Comparison of ENCODE assay signal across 8 cellular contexts in genomic region chr4:6327220-6327917, GRCh38. TPM values are rescaled to one million over a fixed set of nuclear protein-coding genes. Genes with fewer than 3 reads are reported as not detected.
DNase-seq lines count a peak whose midpoint lies in the region; ATAC-seq, FAIRE-seq and TF ChIP-seq lines count a peak whose summit lies in the region.

No MANE protein-coding gene starts in this region.

- peak; percentile 94 for FAIRE-seq in GM12892 (lab: Jason Lieb, UNC)

- 13 to 22% methylated on average over 7 to 9 of the region's 21 CpGs for WGBS in esophagus squamous epithelium, 2 donors

- no peaks in the 10 kb centered on the region for H3K27me3 ChIP-seq in OCI-LY1 (ENCODE audit: insufficient read depth, low read length)
- peaks cover 0 to 20% (median 0%) of the 10 kb centered on the region in 4 donors for H3K27me3 ChIP-seq in esophagus squamous epithelium

- H3K4me1 ChIP-seq in OCI-LY1 (ENCODE audit: insufficient read depth, low read length, severe bottlenecking) (no peaks in the 10 kb centered on the region), esophagus squamous epithelium (peaks cover 0 to 28% (median 3%) of the 10 kb centered on the region in 3 donors)

- no peaks in the 10 kb centered on the region for H4K20me1 ChIP-seq in OCI-LY1 (ENCODE audit: insufficient read depth, low read length)

- no peak overlapping the region for H2AFZ ChIP-seq in OCI-LY1 (ENCODE audit: low read length)

- DNase-seq in GM12892 (ENCODE audit: insufficient read length) (peak; percentile 91), esophagus squamous epithelium (lab: John Stamatoyannopoulos, UW) (no peak)
- DNase-seq in activated T-cell treated with anti-CD3 and anti-CD28 coated beads, Interleukin-2, amount 50 U/mL, for 24 hours = peak; percentile 87
- DNase-seq in natural killer cell treated with Interleukin-12 subunit alpha and Interleukin-12 subunit beta and Interleukin-15 and Interleukin-18, amount 100 ng/mL, for 72 hours (ENCODE audit: low spot score) = peak; percentile 84
- DNase-seq in stimulated activated naive CD4-positive, alpha-beta T cell treated with Interleukin-2 at 50 U/mL for 16 hours (lab: John Stamatoyannopoulos, UW) = peak; percentile 69

- no peak overlapping the region for H3K9ac ChIP-seq in OCI-LY1 (ENCODE audit: low read length)

- no peak overlapping the region for H3K27ac ChIP-seq in 22Rv1
- H3K27ac ChIP-seq in OCI-LY1 (ENCODE audit: low read depth, low read length, poor library complexity, severe bottlenecking) = no peak overlapping the region
- H3K27ac ChIP-seq in esophagus squamous epithelium = no peak overlapping the region

- TF ChIP-seq POLR2A in GM12892 (IDR thresholded peaks at IDR 0.05; ENCODE audit: low read depth, low read length) (no peak), esophagus squamous epithelium (IDR thresholded peaks at IDR 0.05) (no peak)

- TF ChIP-seq CTCF in 22Rv1 (IDR thresholded peaks at IDR 0.05) (peak; percentile 89), OCI-LY1 (IDR thresholded peaks at IDR 0.05; ENCODE audit: low read length) (peak; percentile 55), esophagus squamous epithelium (IDR thresholded peaks at IDR 0.05) (peak; percentile 93 to 98 (median 96))

- no peaks in the 10 kb centered on the region for H3K9me3 ChIP-seq in OCI-LY1 (ENCODE audit: low read length)
- no peaks in the 10 kb centered on the region for H3K9me3 ChIP-seq in esophagus squamous epithelium

- H3K9me2 ChIP-seq in OCI-LY1 (ENCODE audit: low read depth, low read length) = no peaks in the 10 kb centered on the region

- H3K36me3 ChIP-seq in OCI-LY1 (ENCODE audit: insufficient read depth, low read length) (no peaks in the 10 kb centered on the region), esophagus squamous epithelium (peaks cover 0 to 62% (median 9%) of the 10 kb centered on the region in 3 donors)

- H3F3A ChIP-seq in OCI-LY1 (ENCODE audit: insufficient read depth, low read length) = no peaks in the 10 kb centered on the region

- H3K4me3 ChIP-seq in OCI-LY1 (ENCODE audit: low read depth, low read length, poor library complexity, severe bottlenecking) = no peak overlapping the region
- H3K4me3 ChIP-seq in esophagus squamous epithelium = no peak overlapping the region

- no peak overlapping the region for H3K4me2 ChIP-seq in OCI-LY1 (ENCODE audit: low read length)

- intact Hi-C loops in esophagus squamous epithelium (cut with DNase I) = loop anchor here (2.0 to 10.0 kb wide), 2 partner anchors 77 to 333 kb away; no protein-coding TSS in a partner anchor

- no peak overlapping the region for H3K4me3 Mint-ChIP-seq in activated T-cell treated with anti-CD3 and anti-CD28 coated beads, Interleukin-2, amount 50 U/mL, for 24 hours
- H3K4me3 Mint-ChIP-seq in natural killer cell treated with Interleukin-12 subunit alpha and Interleukin-12 subunit beta and Interleukin-15 and Interleukin-18, amount 100 ng/mL, for 72 hours = no peak overlapping the region

- H3K79me2 ChIP-seq in OCI-LY1 (ENCODE audit: insufficient read depth, low read length) = no peaks in the 10 kb centered on the region

- no peaks in the 10 kb centered on the region for H3K4me1 Mint-ChIP-seq in activated T-cell treated with anti-CD3 and anti-CD28 coated beads, Interleukin-2, amount 50 U/mL, for 24 hours (ENCODE audit: low read depth)
- peaks cover 5 to 7% of the 10 kb centered on the region in 2 donors for H3K4me1 Mint-ChIP-seq in natural killer cell treated with Interleukin-12 subunit alpha and Interleukin-12 subunit beta and Interleukin-15 and Interleukin-18, amount 100 ng/mL, for 72 hours (ENCODE audit: low read depth in 2 of 2)

- no peak overlapping the region for H3K27ac Mint-ChIP-seq in activated T-cell treated with anti-CD3 and anti-CD28 coated beads, Interleukin-2, amount 50 U/mL, for 24 hours
- H3K27ac Mint-ChIP-seq in natural killer cell treated with Interleukin-12 subunit alpha and Interleukin-12 subunit beta and Interleukin-15 and Interleukin-18, amount 100 ng/mL, for 72 hours = no peak overlapping the region

- ATAC-seq in HG03439 (IDR thresholded peaks at IDR 0.05; ENCODE audit: unreplicated experiment) = peak; percentile 57
- peak; percentile 77 to 83 for ATAC-seq in natural killer cell treated with Interleukin-12 subunit alpha and Interleukin-12 subunit beta and Interleukin-15 and Interleukin-18, amount 100 ng/mL, for 72 hours

- H3K27me3 Mint-ChIP-seq in activated T-cell treated with anti-CD3 and anti-CD28 coated beads, Interleukin-2, amount 50 U/mL, for 24 hours = peaks cover 67% of the 10 kb centered on the region
- H3K27me3 Mint-ChIP-seq in natural killer cell treated with Interleukin-12 subunit alpha and Interleukin-12 subunit beta and Interleukin-15 and Interleukin-18, amount 100 ng/mL, for 72 hours = peaks cover 23 to 24% of the 10 kb centered on the region in 2 donors

- H3K9me3 Mint-ChIP-seq in activated T-cell treated with anti-CD3 and anti-CD28 coated beads, Interleukin-2, amount 50 U/mL, for 24 hours = no peaks in the 10 kb centered on the region
- H3K9me3 Mint-ChIP-seq in natural killer cell treated with Interleukin-12 subunit alpha and Interleukin-12 subunit beta and Interleukin-15 and Interleukin-18, amount 100 ng/mL, for 72 hours = no peaks in the 10 kb centered on the region

- no peaks in the 10 kb centered on the region for H3K36me3 Mint-ChIP-seq in activated T-cell treated with anti-CD3 and anti-CD28 coated beads, Interleukin-2, amount 50 U/mL, for 24 hours (ENCODE audit: low read depth)
- H3K36me3 Mint-ChIP-seq in natural killer cell treated with Interleukin-12 subunit alpha and Interleukin-12 subunit beta and Interleukin-15 and Interleukin-18, amount 100 ng/mL, for 72 hours = no peaks in the 10 kb centered on the region

RNA-seq across cellular contexts. Expression of gene WFS1, which starts 57.7 kb away (rescaled TPM):
- polyA plus RNA-seq in GM12892 (2012; ENCODE audit: missing spikeins) = 0.70 TPM
- total RNA-seq in esophagus squamous epithelium = 10 to 100 TPM in 2 of 4 donors, 1 to 10 TPM in 2; 6.5 to 20.4 (median 9.6) TPM
- 1 to 10 TPM; 3.1 to 7.4 TPM for total RNA-seq in natural killer cell treated with Interleukin-12 subunit alpha and Interleukin-12 subunit beta and Interleukin-15 and Interleukin-18, amount 100 ng/mL, for 72 hours
